ENCODE assay signal across 7 cellular contexts in genomic region chr19:12782174-12782423, GRCh38. TPM values are rescaled to one million over a fixed set of nuclear protein-coding genes. Genes with fewer than 3 reads are reported as not detected.
A peak's percentile ranks its signal among the peaks of the same experiment; 100 is the strongest.
DNase-seq lines count a peak whose midpoint lies in the region; ATAC-seq and TF ChIP-seq lines count a peak whose summit lies in the region.

No MANE protein-coding gene starts in this region.

- peaks cover 2% of the 10 kb centered on the region for H3K79me2 ChIP-seq in hepatocyte

- H2AFZ ChIP-seq in hepatocyte, result peak overlapping the region; percentile 55

- H3K27me3 Mint-ChIP-seq in stimulated activated naive CD8-positive, alpha-beta T cell treated with anti-CD3 and anti-CD28 coated beads, Interleukin-15, amount 100 ng/mL, for 72 hours, result no peaks in the 10 kb centered on the region

- no peaks in the 10 kb centered on the region for H3K27me3 ChIP-seq in hepatocyte

- H3K4me3 Mint-ChIP-seq in stimulated activated naive CD8-positive, alpha-beta T cell treated with anti-CD3 and anti-CD28 coated beads, Interleukin-15, amount 100 ng/mL, for 72 hours, result peak overlapping the region; percentile 88 to 89

- DNase-seq in HFF-Myc (ENCODE audit: extremely low read depth, low read depth) (no peak), hepatocyte (ENCODE audit: low spot score) (no peak), HCEC 1CT (no peak), HK-2 (ENCODE audit: unreplicated experiment) (no peak)
- DNase-seq in stimulated activated naive CD8-positive, alpha-beta T cell treated with anti-CD3 and anti-CD28 coated beads, Interleukin-15, amount 100 ng/mL, for 72 hours, result no peak
- DNase-seq in stimulated activated CD4-positive, alpha-beta T cell treated with anti-CD3 and anti-CD28 coated beads, Interleukin-2, amount 100 ng/mL, for 48 hours, result no peak

- H3K27ac Mint-ChIP-seq in stimulated activated naive CD8-positive, alpha-beta T cell treated with anti-CD3 and anti-CD28 coated beads, Interleukin-15, amount 100 ng/mL, for 72 hours, result peak overlapping the region; percentile 89 to 95

- no peaks in the 10 kb centered on the region for H3K9me3 ChIP-seq in hepatocyte (ENCODE audit: low read depth)

- H3K4me1 ChIP-seq in hepatocyte (ENCODE audit: insufficient read depth), result peaks cover 68% of the 10 kb centered on the region

- H3K4me2 ChIP-seq in hepatocyte, result peak overlapping the region; percentile 98

- no peaks in the 10 kb centered on the region for H3K9me2 ChIP-seq in hepatocyte (replicated peaks; ENCODE audit: insufficient read depth)

- peaks cover 41% of the 10 kb centered on the region for H3K4me1 Mint-ChIP-seq in stimulated activated naive CD8-positive, alpha-beta T cell treated with anti-CD3 and anti-CD28 coated beads, Interleukin-15, amount 100 ng/mL, for 72 hours

- WGBS in hepatocyte (ENCODE audit: low lambda C conversion rate, missing lambda C conversion rate), result 25% methylated on average over 12 of the region's 12 CpGs

- H3K4me3 ChIP-seq in HFF-Myc (replicated peaks; ENCODE audit: low read depth, low read length) (peak overlapping the region; percentile 41), WI38 (ENCODE audit: low read depth, low read length) (peak overlapping the region; percentile 53), hepatocyte (peak overlapping the region; percentile 41)

- H3K27ac ChIP-seq in hepatocyte, result peak overlapping the region; percentile 99

- no peak for ATAC-seq in stimulated activated naive CD8-positive, alpha-beta T cell treated with anti-CD3 and anti-CD28 coated beads, Interleukin-15, amount 100 ng/mL, for 72 hours

- H3K9me3 Mint-ChIP-seq in stimulated activated naive CD8-positive, alpha-beta T cell treated with anti-CD3 and anti-CD28 coated beads, Interleukin-15, amount 100 ng/mL, for 72 hours, result no peaks in the 10 kb centered on the region

- TF ChIP-seq CTCF in HFF-Myc (IDR thresholded peaks at IDR 0.05; ENCODE audit: low read depth, low read length, missing control alignments), result no peak
- TF ChIP-seq CTCF in WI38 (IDR thresholded peaks at IDR 0.05; ENCODE audit: low read depth, low read length), result no peak
- TF ChIP-seq CTCF in hepatocyte (IDR thresholded peaks at IDR 0.05; ENCODE audit: poor library complexity), result no peak

- H3K36me3 ChIP-seq in hepatocyte (replicated peaks; ENCODE audit: insufficient read depth, low read depth), result no peaks in the 10 kb centered on the region

- H4K20me1 ChIP-seq in hepatocyte (ENCODE audit: insufficient read depth, poor library complexity, severe bottlenecking), result no peaks in the 10 kb centered on the region

RNA-seq across cellular contexts. Expression of gene HOOK2, which starts 6.7 kb away (rescaled TPM):
- 44.3 and 70.5 TPM in 2 replicates for total RNA-seq in hepatocyte
- 113 and 128 TPM in 2 replicates for polyA plus RNA-seq in hepatocyte

RNA-seq across cellular contexts. Expression of gene JUNB, which starts 9.2 kb away (rescaled TPM):
- 343 and 399 TPM in 2 replicates for total RNA-seq in hepatocyte
- 539 and 633 TPM in 2 replicates for polyA plus RNA-seq in hepatocyte

RNA-seq across cellular contexts. Expression of gene PRDX2, which starts 19.5 kb away (rescaled TPM):
- 497 and 589 TPM in 2 replicates for total RNA-seq in hepatocyte
- polyA plus RNA-seq in hepatocyte, result 581 and 582 TPM in 2 replicates

RNA-seq across cellular contexts. Expression of gene THSD8, which starts 19.8 kb away (rescaled TPM):
- not detected in 2 replicates for total RNA-seq in hepatocyte
- polyA plus RNA-seq in hepatocyte, result 5.1 and 5.7 TPM in 2 replicates

RNA-seq across cellular contexts. Expression of gene RNASEH2A, which starts 24.3 kb away (rescaled TPM):
- total RNA-seq in hepatocyte, result 8.3 and 9.3 TPM in 2 replicates
- 20.4 and 25.7 TPM in 2 replicates for polyA plus RNA-seq in hepatocyte
